10 cellular contexts compared by ENCODE assay signal in the genomic region with DNA sequence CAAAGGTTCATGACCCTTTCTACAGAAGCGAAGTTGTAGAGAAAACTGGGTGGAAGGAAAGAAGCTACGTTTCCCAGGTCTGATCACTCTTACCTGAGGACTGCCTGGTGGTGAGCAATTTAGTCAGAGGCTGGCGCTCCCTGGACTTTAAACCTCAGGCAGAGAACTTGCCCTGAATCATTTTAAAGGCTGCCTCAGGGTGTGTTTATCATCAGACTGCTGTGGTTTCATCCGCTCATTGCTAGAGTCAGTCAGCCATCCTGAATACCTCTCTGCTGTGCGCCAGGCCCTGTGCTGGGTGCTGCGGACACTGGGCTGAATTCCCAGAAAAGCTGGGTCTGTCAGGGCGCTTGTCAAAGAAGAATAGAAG. TPM values are rescaled to one million over a fixed set of nuclear protein-coding genes. Genes with fewer than 3 reads are reported as not detected.
A peak's percentile ranks its signal among the peaks of the same experiment; 100 is the strongest.
DNase-seq lines count a peak whose midpoint lies in the region; TF ChIP-seq lines count a peak whose summit lies in the region.
"Had no signal": no experiment of that assay in that cellular context is flagged by ENCODE, and none has a peak within 500 bp of the region (broad histone marks: within the 10 kb centered on the region; RNA-seq: fewer than 3 reads in every experiment).

No MANE protein-coding gene starts in this region.

- no peak for TF ChIP-seq CTCF in neural cell (IDR thresholded peaks at IDR 0.05; ENCODE audit: poor library complexity, severe bottlenecking)
- no peak for TF ChIP-seq CTCF in BE2C (IDR thresholded peaks at IDR 0.05; ENCODE audit: low read depth, low read length)

- peaks cover 50% of the 10 kb centered on the region for H3K79me2 ChIP-seq in neural cell (replicated peaks; ENCODE audit: insufficient read depth, low read length)

- H3K4me3 ChIP-seq in esophagus (ENCODE audit: low read depth in 1 of 2, low read length in 2 of 2), result no peak overlapping the region
- H3K4me3 ChIP-seq in neural cell (ENCODE audit: low read length), result peak overlapping the region; percentile 94
- H3K4me3 ChIP-seq in BE2C (ENCODE audit: low read depth, low read length), result no peak overlapping the region

- no peaks in the 10 kb centered on the region for H3K9me3 ChIP-seq in esophagus (ENCODE audit: control insufficient read depth in 2 of 2, insufficient read depth in 1 of 2, low read depth in 1 of 2, low read length in 1 of 2)
- no peaks in the 10 kb centered on the region for H3K9me3 ChIP-seq in neural cell (ENCODE audit: low read length)
- H3K9me3 ChIP-seq in BE2C, result no peaks in the 10 kb centered on the region

- TF ChIP-seq EP300 in neural cell (conservative IDR thresholded peaks at IDR 0.05; ENCODE audit: poor library complexity, severe bottlenecking), result no peak

- DNase-seq in Caki2 (ENCODE audit: low read depth) (peak; percentile 22), NCI-H526 treated with DMSO at 0.1 percent for 48 hours (lab: John Stamatoyannopoulos, UW) (peak; percentile 12), superior temporal gyrus (ENCODE audit: extremely low spot score) (no peak), DMS53 treated with DMSO at 0.1 percent for 48 hours (lab: John Stamatoyannopoulos, UW; ENCODE audit: unreplicated experiment) (no peak), NOMO-1 (lab: John Stamatoyannopoulos, UW; ENCODE audit: unreplicated experiment in 2 of 2) (no peak), BE2C (no peak)
- DNase-seq: DND-41 had no signal

- H3K27ac ChIP-seq in esophagus (ENCODE audit: low read depth in 2 of 2, low read length in 1 of 2), result peak overlapping the region; percentile 41
- peak overlapping the region; percentile 87 for H3K27ac ChIP-seq in neural cell (ENCODE audit: low read length)

- no peak for TF ChIP-seq RAD21 in neural cell (conservative IDR thresholded peaks at IDR 0.05)

- H3K4me1 ChIP-seq in esophagus (ENCODE audit: control insufficient read depth in 2 of 2, insufficient read depth in 2 of 2, low read length in 1 of 2) (peaks cover 3 to 4% of the 10 kb centered on the region in 2 donors), BE2C (no peaks in the 10 kb centered on the region)

- H3F3A ChIP-seq in neural cell (ENCODE audit: insufficient read depth, low read length, poor library complexity, severe bottlenecking), result peaks cover 12% of the 10 kb centered on the region

- H4K20me1 ChIP-seq in neural cell (ENCODE audit: insufficient read depth), result no peaks in the 10 kb centered on the region

- H3K36me3 ChIP-seq in esophagus (ENCODE audit: control insufficient read depth in 2 of 2, insufficient read depth in 2 of 2, low read length in 1 of 2) (no peaks in the 10 kb centered on the region), neural cell (ENCODE audit: insufficient read depth, low read length) (no peaks in the 10 kb centered on the region), BE2C (no peaks in the 10 kb centered on the region)

- in situ Hi-C loops in Caki2 (cut with HindIII; ENCODE audit: low pct_unique_long_range_greater_than_20kb, low sequenced_read_pairs), result no loop called here

- WGBS in esophagus, 2 donors, result 48 to 49% methylated on average over 7 of the region's 7 CpGs

- peak overlapping the region; percentile 85 for H3K4me2 ChIP-seq in neural cell (ENCODE audit: low read length)

- no peaks in the 10 kb centered on the region for H3K9me2 ChIP-seq in neural cell (ENCODE audit: insufficient read depth, low read length)

- H3K9ac ChIP-seq in neural cell (ENCODE audit: low read length), result peak overlapping the region; percentile 99

- no peak overlapping the region for H2AFZ ChIP-seq in neural cell (ENCODE audit: low read depth, low read length)

- H3K27me3 ChIP-seq in esophagus (ENCODE audit: control insufficient read depth in 1 of 2, insufficient read depth in 2 of 2, low read length in 2 of 2), result no peaks in the 10 kb centered on the region
- no peaks in the 10 kb centered on the region for H3K27me3 ChIP-seq in neural cell (ENCODE audit: insufficient read depth, low read depth, low read length)
- H3K27me3 ChIP-seq in BE2C, result peaks cover 14% of the 10 kb centered on the region

TF ChIP-seq in neural cell, 6 proteins besides CTCF, POLR2A, EP300 and RAD21:
- TF ChIP-seq SMC3 (conservative IDR thresholded peaks at IDR 0.05; ENCODE audit: poor library complexity), result no peak
- TF ChIP-seq MXI1 (conservative IDR thresholded peaks at IDR 0.05; ENCODE audit: poor library complexity, severe bottlenecking), result no peak
- no peak for TF ChIP-seq POLR2AphosphoS5 (IDR thresholded peaks at IDR 0.05)
- TF ChIP-seq, protein P1, sequence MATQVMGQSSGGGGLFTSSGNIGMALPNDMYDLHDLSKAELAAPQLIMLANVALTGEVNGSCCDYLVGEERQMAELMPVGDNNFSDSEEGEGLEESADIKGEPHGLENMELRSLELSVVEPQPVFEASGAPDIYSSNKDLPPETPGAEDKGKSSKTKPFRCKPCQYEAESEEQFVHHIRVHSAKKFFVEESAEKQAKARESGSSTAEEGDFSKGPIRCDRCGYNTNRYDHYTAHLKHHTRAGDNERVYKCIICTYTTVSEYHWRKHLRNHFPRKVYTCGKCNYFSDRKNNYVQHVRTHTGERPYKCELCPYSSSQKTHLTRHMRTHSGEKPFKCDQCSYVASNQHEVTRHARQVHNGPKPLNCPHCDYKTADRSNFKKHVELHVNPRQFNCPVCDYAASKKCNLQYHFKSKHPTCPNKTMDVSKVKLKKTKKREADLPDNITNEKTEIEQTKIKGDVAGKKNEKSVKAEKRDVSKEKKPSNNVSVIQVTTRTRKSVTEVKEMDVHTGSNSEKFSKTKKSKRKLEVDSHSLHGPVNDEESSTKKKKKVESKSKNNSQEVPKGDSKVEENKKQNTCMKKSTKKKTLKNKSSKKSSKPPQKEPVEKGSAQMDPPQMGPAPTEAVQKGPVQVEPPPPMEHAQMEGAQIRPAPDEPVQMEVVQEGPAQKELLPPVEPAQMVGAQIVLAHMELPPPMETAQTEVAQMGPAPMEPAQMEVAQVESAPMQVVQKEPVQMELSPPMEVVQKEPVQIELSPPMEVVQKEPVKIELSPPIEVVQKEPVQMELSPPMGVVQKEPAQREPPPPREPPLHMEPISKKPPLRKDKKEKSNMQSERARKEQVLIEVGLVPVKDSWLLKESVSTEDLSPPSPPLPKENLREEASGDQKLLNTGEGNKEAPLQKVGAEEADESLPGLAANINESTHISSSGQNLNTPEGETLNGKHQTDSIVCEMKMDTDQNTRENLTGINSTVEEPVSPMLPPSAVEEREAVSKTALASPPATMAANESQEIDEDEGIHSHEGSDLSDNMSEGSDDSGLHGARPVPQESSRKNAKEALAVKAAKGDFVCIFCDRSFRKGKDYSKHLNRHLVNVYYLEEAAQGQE (IDR thresholded peaks at IDR 0.05; ENCODE audit: borderline replicate concordance), result no peak
- TF ChIP-seq TAF1 (IDR thresholded peaks at IDR 0.05; ENCODE audit: low read depth), result no peak
- no peak for TF ChIP-seq EZH2 (IDR thresholded peaks at IDR 0.05; ENCODE audit: borderline replicate concordance, insufficient read depth, low read length, poor library complexity, severe bottlenecking)
TF ChIP-seq in neural cell: peak in this region for 0.

RNA-seq across cellular contexts. Expression of gene DTX4, which starts 2.7 kb away (rescaled TPM):
- 2.0 and 4.2 TPM in 2 replicates for total RNA-seq in Caki2 (2014; rRNA removed; shearing (Covaris generic); ENCODE audit: low replicate concordance)
- 1 to 10 TPM; 1.8 to 2.4 TPM for polyA plus RNA-seq in esophagus
- polyA plus RNA-seq in neural cell, result 31.4 and 37.7 TPM in 2 replicates
- 51.9 and 52.6 TPM in 2 replicates for polyA minus RNA-seq in neural cell
- polyA plus RNA-seq in BE2C (2012; ENCODE audit: insufficient read depth, insufficient read length, low read depth), result 0.31 TPM

RNA-seq across cellular contexts. Expression of gene FAM111A, which starts 32.0 kb away (rescaled TPM):
- total RNA-seq in Caki2 (2014; rRNA removed; shearing (Covaris generic); ENCODE audit: low replicate concordance), result 28.7 and 39.5 TPM in 2 replicates
- polyA plus RNA-seq in esophagus, result 10 to 100 TPM in 1 of 2 donors, 1 to 10 TPM in 1; 6.6 to 21.7 TPM
- polyA plus RNA-seq in neural cell, result 0.88 and 3.2 TPM in 2 replicates
- 0.12 TPM in 1 of 2 replicates, not detected in the other for polyA minus RNA-seq in neural cell
- 0.31 TPM for polyA plus RNA-seq in BE2C (2012; ENCODE audit: insufficient read depth, insufficient read length, low read depth)

RNA-seq across cellular contexts. Expression of gene MPEG1, which starts 38.1 kb away (rescaled TPM):
- not detected in 2 replicates for total RNA-seq in Caki2 (2014; rRNA removed; shearing (Covaris generic); ENCODE audit: low replicate concordance)
- 1 to 10 TPM in 1 of 2 donors, under 1 TPM in 1; 0.61 to 1.3 TPM for polyA plus RNA-seq in esophagus
- polyA plus RNA-seq in neural cell, result 0.21 TPM in 1 of 2 replicates, not detected in the other
- not detected in 2 replicates for polyA minus RNA-seq in neural cell
- not detected for polyA plus RNA-seq in BE2C (2012; ENCODE audit: insufficient read depth, insufficient read length, low read depth)
- total RNA-seq: fibroblast of lung had no signal
- polyA plus RNA-seq: fibroblast of lung had no signal

Comparison
In these comparisons a context has a peak if more than half of its experiments do, and no peak if none do; other contexts are left out.
1. DNase-seq: peak in Caki2 (single experiment) and NCI-H526 treated with DMSO at 0.1 percent for 48 hours (single experiment); none in superior temporal gyrus (single experiment), DMS53 treated with DMSO at 0.1 percent for 48 hours (single experiment), NOMO-1 (0 of 2) and BE2C (single experiment).